ENCODE assay signal across 23 cellular contexts in the genomic region with DNA sequence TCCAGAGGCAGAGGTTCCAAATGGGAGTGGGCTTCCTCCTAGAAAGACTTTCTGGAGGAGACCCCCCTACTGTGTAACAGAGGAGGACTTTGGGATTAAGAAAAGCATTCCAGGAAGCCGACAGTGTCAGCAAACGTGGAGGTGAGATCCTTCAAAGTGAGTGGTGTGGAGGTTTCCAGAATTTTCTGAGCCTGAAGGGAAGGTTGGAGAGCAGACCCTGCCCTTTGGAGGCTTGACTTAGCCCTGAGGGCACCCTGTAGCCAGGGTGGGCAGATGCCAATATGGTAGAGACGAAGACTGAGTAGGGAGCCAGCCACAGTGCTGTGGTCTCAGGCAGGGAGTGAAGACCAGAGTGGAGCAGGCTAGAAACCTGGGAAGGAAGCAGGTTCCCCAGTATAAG. TPM values are rescaled to one million over a fixed set of nuclear protein-coding genes. Genes with fewer than 3 reads are reported as not detected.
DNase-seq lines count a peak whose midpoint lies in the region; ATAC-seq and TF ChIP-seq lines count a peak whose summit lies in the region.
"Had no signal": no experiment of that assay in that cellular context is flagged by ENCODE, and none has a peak within 500 bp of the region (broad histone marks: within the 10 kb centered on the region; RNA-seq: fewer than 3 reads in every experiment).

No MANE protein-coding gene starts in this region.

- H3K36me3 ChIP-seq in mesenchymal stem cell (ENCODE audit: control insufficient read depth in 1 of 2, insufficient read depth in 2 of 2, low read depth in 1 of 2, low read length in 2 of 2): peaks cover 5% of the 10 kb centered on the region in 2 experiments
- H3K36me3 ChIP-seq: BE2C, MG63, ovary had no signal

- H2BK5ac ChIP-seq in mesenchymal stem cell (ENCODE audit: low read depth, low read length, poor library complexity, severe bottlenecking): no peak overlapping the region

- no peak overlapping the region for H3K23ac ChIP-seq in mesenchymal stem cell (ENCODE audit: low read length in 2 of 2)

- H3K9me3 Mint-ChIP-seq in natural killer cell (no peaks in the 10 kb centered on the region), brain (no peaks in the 10 kb centered on the region), type B pancreatic cell (no peaks in the 10 kb centered on the region)
- no peaks in the 10 kb centered on the region for H3K9me3 Mint-ChIP-seq in natural killer cell treated with Interleukin-12 subunit alpha and Interleukin-12 subunit beta and Interleukin-15 and Interleukin-18, amount 100 ng/mL, for 72 hours
- H3K9me3 Mint-ChIP-seq: IgD-negative memory B cell had no signal

- H3K9ac ChIP-seq in mesenchymal stem cell (ENCODE audit: low read length): peak overlapping the region; percentile 15

- no peak overlapping the region for H4K8ac ChIP-seq in mesenchymal stem cell (ENCODE audit: low read length)

- peaks cover 14 to 33% of the 10 kb centered on the region in 2 donors for H3K4me1 Mint-ChIP-seq in natural killer cell
- H3K4me1 Mint-ChIP-seq in natural killer cell treated with Interleukin-12 subunit alpha and Interleukin-12 subunit beta and Interleukin-15 and Interleukin-18, amount 100 ng/mL, for 72 hours (ENCODE audit: low read depth in 2 of 2): peaks cover 11 to 18% of the 10 kb centered on the region in 2 donors
- peaks cover 46% of the 10 kb centered on the region for H3K4me1 Mint-ChIP-seq in brain
- peaks cover 13% of the 10 kb centered on the region for H3K4me1 Mint-ChIP-seq in type B pancreatic cell (ENCODE audit: unreplicated experiment)

- H3K4me2 ChIP-seq in mesenchymal stem cell (ENCODE audit: low read length, poor library complexity, severe bottlenecking): no peak overlapping the region

- H3K27ac Mint-ChIP-seq in natural killer cell: peak overlapping the region in 1 of 2 donors; percentile 96
- H3K27ac Mint-ChIP-seq in natural killer cell treated with Interleukin-12 subunit alpha and Interleukin-12 subunit beta and Interleukin-15 and Interleukin-18, amount 100 ng/mL, for 72 hours: peak overlapping the region in 1 of 2 donors; percentile 31
- peak overlapping the region in 4 of 5 experiments; percentile 12 to 99 (median 69) for H3K27ac Mint-ChIP-seq in brain
- H3K27ac Mint-ChIP-seq in type B pancreatic cell: peak overlapping the region; percentile 29
- H3K27ac Mint-ChIP-seq: activated CD8-positive, alpha-beta T cell treated with anti-CD3 and anti-CD28 coated beads, Interleukin-2, amount 10 ng/mL, durations not matched to agents 7 days and 5 days had no signal

- H2AK5ac ChIP-seq in mesenchymal stem cell (ENCODE audit: low read length, severe bottlenecking): no peak overlapping the region

- no peak for DNase-seq in natural killer cell
- no peak for DNase-seq in natural killer cell treated with Interleukin-12 subunit alpha and Interleukin-12 subunit beta and Interleukin-15 and Interleukin-18, amount 100 ng/mL, for 72 hours (ENCODE audit: low spot score)
- DNase-seq in mesenchymal stem cell: no peak
- no peak for DNase-seq in type B pancreatic cell (ENCODE audit: extremely low spot score, unreplicated experiment)
- DNase-seq in ureter (ENCODE audit: low spot score): no peak
- no peak for DNase-seq in globus pallidus (ENCODE audit: low spot score)
- DNase-seq: activated CD4-positive, CD25-positive, alpha-beta regulatory T cell treated with anti-CD3 and anti-CD28 coated beads, Interleukin-2, amount 50 U/mL, for 72 hours; activated CD8-positive, alpha-beta T cell treated with anti-CD3 and anti-CD28 coated beads, Interleukin-2, amount 10 ng/mL, durations not matched to agents 7 days and 5 days; activated gamma-delta T cell treated with Interleukin-2 at 50 U/mL for 16 hours; BE2C; foreskin fibroblast; hippocampal formation; MG63; NCI-H1417 treated with DMSO at 0.1 percent for 48 hours; NCI-H2107; RPMI8226; trophoblast cell had no signal

- intact Hi-C loops in natural killer cell (cut with micrococcal nuclease): no loop called here

- H3K27me3 ChIP-seq in mesenchymal stem cell (ENCODE audit: control insufficient read depth in 1 of 2, insufficient read depth in 1 of 2, low read length in 2 of 2): no peaks in the 10 kb centered on the region
- H3K27me3 ChIP-seq: BE2C, MG63, ovary, right atrium auricular region had no signal

- 93% methylated on average over 3 of the region's 3 CpGs for whole genome bisulfite sequencing in mesenchymal stem cell

- H3K4ac ChIP-seq in mesenchymal stem cell (ENCODE audit: low read depth in 1 of 2, low read length in 2 of 2): no peak overlapping the region

- H3K36me3 Mint-ChIP-seq in natural killer cell (no peaks in the 10 kb centered on the region), brain (peaks cover 27% of the 10 kb centered on the region), type B pancreatic cell (peaks cover 8% of the 10 kb centered on the region)
- no peaks in the 10 kb centered on the region for H3K36me3 Mint-ChIP-seq in natural killer cell treated with Interleukin-12 subunit alpha and Interleukin-12 subunit beta and Interleukin-15 and Interleukin-18, amount 100 ng/mL, for 72 hours

- H3K14ac ChIP-seq in mesenchymal stem cell (ENCODE audit: low read length in 2 of 2): no peak overlapping the region

- H3K4me3 Mint-ChIP-seq in natural killer cell (peak overlapping the region; percentile 49), brain (peak overlapping the region in 4 of 5 experiments; percentile 26 to 94 (median 70)), type B pancreatic cell (no peak overlapping the region)
- no peak overlapping the region for H3K4me3 Mint-ChIP-seq in natural killer cell treated with Interleukin-12 subunit alpha and Interleukin-12 subunit beta and Interleukin-15 and Interleukin-18, amount 100 ng/mL, for 72 hours
- H3K4me3 Mint-ChIP-seq: activated CD8-positive, alpha-beta T cell treated with anti-CD3 and anti-CD28 coated beads, Interleukin-2, amount 10 ng/mL, durations not matched to agents 7 days and 5 days had no signal

- no peak overlapping the region for H3K27ac ChIP-seq in mesenchymal stem cell (ENCODE audit: low read length, poor library complexity, severe bottlenecking)
- H3K27ac ChIP-seq: epithelial cell of prostate had no signal

- H3K79me1 ChIP-seq in mesenchymal stem cell (replicated peaks; ENCODE audit: low read length, poor library complexity, severe bottlenecking): peaks cover 28% of the 10 kb centered on the region

- no peak overlapping the region for H2BK15ac ChIP-seq in mesenchymal stem cell (ENCODE audit: low read depth, poor library complexity, severe bottlenecking)

- TF ChIP-seq CTCF in natural killer cell (IDR thresholded peaks at IDR 0.05) (no peak), brain (conservative IDR thresholded peaks at IDR 0.05) (no peak), type B pancreatic cell (conservative IDR thresholded peaks at IDR 0.05) (no peak)

- no peak for ATAC-seq in natural killer cell
- no peak for ATAC-seq in natural killer cell treated with Interleukin-12 subunit alpha and Interleukin-12 subunit beta and Interleukin-15 and Interleukin-18, amount 100 ng/mL, for 72 hours
- no peak for ATAC-seq in GM21360 (IDR thresholded peaks at IDR 0.05; ENCODE audit: unreplicated experiment)
- ATAC-seq: activated CD8-positive, alpha-beta T cell treated with anti-CD3 and anti-CD28 coated beads, Interleukin-2, amount 10 ng/mL, durations not matched to agents 7 days and 5 days had no signal

- H3K27me3 Mint-ChIP-seq in natural killer cell (ENCODE audit: low read depth in 2 of 2) (no peaks in the 10 kb centered on the region), brain (no peaks in the 10 kb centered on the region), type B pancreatic cell (no peaks in the 10 kb centered on the region)
- no peaks in the 10 kb centered on the region for H3K27me3 Mint-ChIP-seq in natural killer cell treated with Interleukin-12 subunit alpha and Interleukin-12 subunit beta and Interleukin-15 and Interleukin-18, amount 100 ng/mL, for 72 hours
- H3K27me3 Mint-ChIP-seq: IgD-negative memory B cell had no signal

- no peak overlapping the region for H3K4me3 ChIP-seq in mesenchymal stem cell (ENCODE audit: insufficient read depth in 1 of 2, low read depth in 1 of 2, low read length in 2 of 2)

- H3K18ac ChIP-seq in mesenchymal stem cell (ENCODE audit: low read depth in 1 of 2, low read length in 2 of 2): no peak overlapping the region

- peaks cover 11% of the 10 kb centered on the region for H3K4me1 ChIP-seq in mesenchymal stem cell (ENCODE audit: control insufficient read depth, insufficient read depth, low read depth, low read length)

- no peak overlapping the region for H2BK12ac ChIP-seq in mesenchymal stem cell (ENCODE audit: low read length in 2 of 2)

- H4K91ac ChIP-seq in mesenchymal stem cell (ENCODE audit: low read length): no peak overlapping the region

- H2AFZ ChIP-seq in mesenchymal stem cell (ENCODE audit: low read depth, low read length): no peak overlapping the region

- H3K9me3 ChIP-seq in mesenchymal stem cell (ENCODE audit: control insufficient read depth, low read length): no peaks in the 10 kb centered on the region
- H3K9me3 ChIP-seq: BE2C, MG63, ovary, right atrium auricular region had no signal

- H2BK120ac ChIP-seq in mesenchymal stem cell (ENCODE audit: low read depth, low read length): no peak overlapping the region

RNA-seq across cellular contexts. Expression of gene KLHL22, which starts 1.8 kb away (rescaled TPM):
- 10 to 100 TPM; 26.5 to 53.0 (median 31.0) TPM for total RNA-seq in natural killer cell
- total RNA-seq in natural killer cell treated with Interleukin-12 subunit alpha and Interleukin-12 subunit beta and Interleukin-15 and Interleukin-18, amount 100 ng/mL, for 72 hours: 10 to 100 TPM; 15.9 to 21.0 TPM
- polyA plus RNA-seq in brain (ENCODE audit: insufficient read depth, low read depth, low replicate concordance): 37.0 TPM
- 10.8 TPM for polyA plus RNA-seq in mesenchymal stem cell (2013, experiment 1 of 2)
- 10.8 TPM for polyA plus RNA-seq in mesenchymal stem cell (2013, experiment 2 of 2)
- total RNA-seq in type B pancreatic cell (ENCODE audit: low replicate concordance): 34.3 and 38.8 TPM in 2 replicates
- 26.2 TPM for total RNA-seq in ureter

RNA-seq across cellular contexts. Expression of gene MED15, which starts 10.0 kb away (rescaled TPM):
- total RNA-seq in natural killer cell: 100 to 1,000 TPM; 269 to 291 (median 270) TPM
- 100 to 1,000 TPM; 171 to 178 TPM for total RNA-seq in natural killer cell treated with Interleukin-12 subunit alpha and Interleukin-12 subunit beta and Interleukin-15 and Interleukin-18, amount 100 ng/mL, for 72 hours
- polyA plus RNA-seq in brain (ENCODE audit: insufficient read depth, low read depth, low replicate concordance): 50.1 TPM
- 63.2 TPM for polyA plus RNA-seq in mesenchymal stem cell (2013, experiment 1 of 2)
- polyA plus RNA-seq in mesenchymal stem cell (2013, experiment 2 of 2): 60.2 TPM
- total RNA-seq in type B pancreatic cell (ENCODE audit: low replicate concordance): 90.8 and 121 TPM in 2 replicates
- total RNA-seq in ureter: 119 TPM

RNA-seq across cellular contexts. Expression of gene SCARF2, which starts 59.8 kb away (rescaled TPM):
- total RNA-seq in natural killer cell: 1 to 10 TPM; 1.8 to 3.5 (median 2.9) TPM
- total RNA-seq in natural killer cell treated with Interleukin-12 subunit alpha and Interleukin-12 subunit beta and Interleukin-15 and Interleukin-18, amount 100 ng/mL, for 72 hours: under 1 TPM in 1 of 2 donors, not detected in 1; 0.48 TPM
- polyA plus RNA-seq in brain (ENCODE audit: insufficient read depth, low read depth, low replicate concordance): 1.9 TPM
- polyA plus RNA-seq in mesenchymal stem cell (2013, experiment 1 of 2): 23.7 TPM
- polyA plus RNA-seq in mesenchymal stem cell (2013, experiment 2 of 2): 24.0 TPM
- total RNA-seq in type B pancreatic cell (ENCODE audit: low replicate concordance): 4.2 and 21.7 TPM in 2 replicates
- 11.0 TPM for total RNA-seq in ureter

Comparison
In these comparisons a context has a peak if more than half of its experiments do, and no peak if none do; other contexts are left out.
1. H3K4me3 Mint-ChIP-seq: peak in natural killer cell (single experiment) and brain (4 of 5); none in natural killer cell treated with Interleukin-12 subunit alpha and Interleukin-12 subunit beta and Interleukin-15 and Interleukin-18, amount 100 ng/mL, for 72 hours (single experiment) and type B pancreatic cell (single experiment).